9 cellular contexts compared by ENCODE assay signal in genomic region chr16:75267631-75268264, GRCh38. TPM values are rescaled to one million over a fixed set of nuclear protein-coding genes. Genes with fewer than 3 reads are reported as not detected.
DNase-seq lines count a peak whose midpoint lies in the region; ATAC-seq and TF ChIP-seq lines count a peak whose summit lies in the region.
"Had no signal": no experiment of that assay in that cellular context is flagged by ENCODE, and none has a peak within 500 bp of the region (broad histone marks: within the 10 kb centered on the region; RNA-seq: fewer than 3 reads in every experiment).

No MANE protein-coding gene starts in this region.

- peak; percentile 88 for ATAC-seq in esophagus mucosa
- ATAC-seq in HG03571 (IDR thresholded peaks at IDR 0.05; ENCODE audit: unreplicated experiment): no peak

- peaks cover 25% of the 10 kb centered on the region for H3K4me1 ChIP-seq in prostate gland (replicated peaks)
- H3K4me1 ChIP-seq in effector memory CD4-positive, alpha-beta T cell (ENCODE audit: control insufficient read depth, insufficient read depth, low read length, poor library complexity, severe bottlenecking): peaks cover 7% of the 10 kb centered on the region

- H3K4me3 ChIP-seq in prostate gland: no peak overlapping the region
- H3K4me3 ChIP-seq in effector memory CD4-positive, alpha-beta T cell (ENCODE audit: insufficient read depth, low read depth, low read length, poor library complexity, severe bottlenecking): no peak overlapping the region

- intact Hi-C loops in prostate gland (cut with DNase I): no loop called here

- H3K27ac ChIP-seq in prostate gland: no peak overlapping the region
- H3K27ac ChIP-seq in effector memory CD4-positive, alpha-beta T cell (ENCODE audit: insufficient read depth, low read length, poor library complexity, severe bottlenecking): no peak overlapping the region
- H3K27ac ChIP-seq: epithelial cell of prostate had no signal

- no peaks in the 10 kb centered on the region for H3K27me3 ChIP-seq in prostate gland (replicated peaks; ENCODE audit: insufficient read depth)
- peaks cover 25% of the 10 kb centered on the region for H3K27me3 ChIP-seq in effector memory CD4-positive, alpha-beta T cell (replicated peaks; ENCODE audit: control insufficient read depth, insufficient read depth, low read length, poor library complexity, severe bottlenecking)

- TF ChIP-seq CTCF in prostate gland (IDR thresholded peaks at IDR 0.05): no peak

- DNase-seq in HCEC 1CT (peak; percentile 68), NCI-H526 treated with DMSO at 0.1 percent for 48 hours (lab: John Stamatoyannopoulos, UW) (peak; percentile 13), prostate gland (ENCODE audit: low spot score) (peak; percentile 66), GF-D8 (lab: John Stamatoyannopoulos, UW) (no peak), Ammon's horn (ENCODE audit: low spot score) (no peak)
- no peak for DNase-seq in effector memory CD4-positive, alpha-beta T cell

- no peaks in the 10 kb centered on the region for H3K36me3 ChIP-seq in prostate gland
- no peaks in the 10 kb centered on the region for H3K36me3 ChIP-seq in effector memory CD4-positive, alpha-beta T cell (ENCODE audit: control insufficient read depth, insufficient read depth, low read length)

- no peaks in the 10 kb centered on the region for H3K9me3 ChIP-seq in prostate gland
- H3K9me3 ChIP-seq in effector memory CD4-positive, alpha-beta T cell (ENCODE audit: control insufficient read depth, low read length): no peaks in the 10 kb centered on the region

- WGBS in prostate gland: 49% methylated on average over 10 of the region's 10 CpGs

- no peak for TF ChIP-seq POLR2A in prostate gland (IDR thresholded peaks at IDR 0.05)

RNA-seq across cellular contexts. Expression of gene BCAR1, which starts 16.3 kb away (rescaled TPM):
- total RNA-seq in esophagus mucosa: 33.0 TPM
- 100 to 1,000 TPM in 1 of 2 donors, 10 to 100 TPM in 1; 51.1 to 181 TPM for total RNA-seq in prostate gland

RNA-seq across cellular contexts. Expression of gene CTRB1, which starts 49.0 kb away (rescaled TPM):
- 0.44 TPM for total RNA-seq in esophagus mucosa
- 1 to 10 TPM in 1 of 2 donors, not detected in 1; 7.0 TPM for total RNA-seq in prostate gland

Comparison
In these comparisons a context has a peak if more than half of its experiments do, and no peak if none do; other contexts are left out.
1. DNase-seq: peak in HCEC 1CT (single experiment), NCI-H526 treated with DMSO at 0.1 percent for 48 hours (single experiment) and prostate gland (single experiment); none in GF-D8 (single experiment), effector memory CD4-positive, alpha-beta T cell (0 of 3) and Ammon's horn (single experiment).